ENCODE assay signal across 9 cellular contexts in the genomic region with DNA sequence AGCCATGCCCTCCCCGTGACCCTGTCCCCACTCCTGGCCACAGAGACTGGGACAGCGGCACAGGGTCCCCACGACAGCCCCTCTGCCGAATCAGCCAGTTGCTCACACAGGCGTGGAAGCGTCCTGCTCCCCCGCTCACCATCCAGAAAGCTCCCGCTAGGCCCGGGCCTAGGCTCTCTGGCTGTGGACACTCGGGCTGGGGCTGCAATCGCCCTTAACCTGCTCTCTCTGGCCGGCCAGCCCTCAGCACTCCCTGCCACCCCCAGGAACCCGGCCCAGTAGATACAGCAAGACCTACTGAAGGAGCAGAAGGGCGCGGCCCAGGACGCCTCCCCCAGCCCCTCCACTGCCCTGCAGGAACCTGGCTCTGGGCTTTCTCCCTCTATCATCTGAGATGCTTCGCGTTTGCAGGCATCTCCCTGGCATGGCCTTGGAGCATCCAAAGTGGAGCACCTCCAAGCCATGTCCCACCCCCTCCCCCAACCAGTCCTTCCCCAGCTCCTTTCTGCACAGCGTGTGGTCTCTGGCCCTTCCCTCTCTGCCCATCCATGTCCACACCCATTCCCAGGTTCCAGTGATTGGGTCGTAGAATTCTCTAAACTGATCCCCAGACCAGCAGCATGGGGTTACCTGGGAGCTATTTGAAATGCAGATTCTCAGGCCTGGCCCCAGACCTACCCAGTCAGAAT.
DNase-seq lines count a peak whose midpoint lies in the region; ATAC-seq and TF ChIP-seq lines count a peak whose summit lies in the region.
"Had no signal": no experiment of that assay in that cellular context is flagged by ENCODE, and none has a peak within 500 bp of the region (broad histone marks: within the 10 kb centered on the region; RNA-seq: fewer than 3 reads in every experiment).

No MANE protein-coding gene starts in this region.

- peaks cover 3% of the 10 kb centered on the region for H3K36me3 Mint-ChIP-seq in brain

- peaks cover 10% of the 10 kb centered on the region for H3K27me3 Mint-ChIP-seq in brain

- H3K27ac ChIP-seq in HUES6 (ENCODE audit: low read depth, low read length) (no peak overlapping the region), iPS-20b (ENCODE audit: low read length) (no peak overlapping the region), stomach smooth muscle (ENCODE audit: low read length) (peak overlapping the region; percentile 41), foreskin keratinocyte (no peak overlapping the region)
- H3K27ac ChIP-seq: right lobe of liver had no signal

- peaks cover 39% of the 10 kb centered on the region for H3K4me1 Mint-ChIP-seq in brain

- H3K9ac ChIP-seq in HUES6 (ENCODE audit: low read length) (peak overlapping the region; percentile 10), iPS-20b (ENCODE audit: low read depth, low read length) (no peak overlapping the region), stomach smooth muscle (ENCODE audit: low read length in 2 of 2) (peak overlapping the region; percentile 21 to 49)

- H3K9me3 ChIP-seq in HUES6 (ENCODE audit: control insufficient read depth, insufficient read depth, low read depth, low read length) (no peaks in the 10 kb centered on the region), iPS-20b (ENCODE audit: insufficient read depth, low read depth, low read length) (no peaks in the 10 kb centered on the region), stomach smooth muscle (ENCODE audit: control insufficient read depth in 2 of 2, low read length in 2 of 2) (no peaks in the 10 kb centered on the region)
- H3K9me3 ChIP-seq: right lobe of liver had no signal

- H3K4me1 ChIP-seq in HUES6 (ENCODE audit: control insufficient read depth, insufficient read depth, low read length) (peaks cover 9% of the 10 kb centered on the region), iPS-20b (ENCODE audit: insufficient read depth, low read length) (peaks cover 6% of the 10 kb centered on the region; the same call in 1 of the 2 replicates), stomach smooth muscle (ENCODE audit: control insufficient read depth, insufficient read depth, low read length) (peaks cover 23% of the 10 kb centered on the region), foreskin keratinocyte (no peaks in the 10 kb centered on the region)

- ATAC-seq in foreskin keratinocyte = no peak
- no peak for ATAC-seq in HG02798 (IDR thresholded peaks at IDR 0.05; ENCODE audit: poor library complexity, unreplicated experiment)

- H3K4me3 ChIP-seq in HUES6 (ENCODE audit: low read depth, low read length) (peak overlapping the region; percentile 54), iPS-20b (ENCODE audit: low read length) (peak overlapping the region; percentile 66), stomach smooth muscle (ENCODE audit: low read length in 2 of 2) (peak overlapping the region; percentile 72 to 73)

- H3K36me3 ChIP-seq in HUES6 (ENCODE audit: control insufficient read depth, insufficient read depth, low read length) (no peaks in the 10 kb centered on the region), iPS-20b (ENCODE audit: insufficient read depth, low read depth, low read length) (no peaks in the 10 kb centered on the region), stomach smooth muscle (ENCODE audit: control insufficient read depth in 2 of 2, insufficient read depth in 2 of 2, low read length in 2 of 2) (peaks cover 4 to 5% of the 10 kb centered on the region in 2 donors)

- no peaks in the 10 kb centered on the region for H3K9me3 Mint-ChIP-seq in brain

- H3K27ac Mint-ChIP-seq in brain = peak overlapping the region in 2 of 5 experiments; percentile 73 to 91

- peak overlapping the region; percentile 26 to 75 (median 61) for H3K4me3 Mint-ChIP-seq in brain

- H3K27me3 ChIP-seq in HUES6 (ENCODE audit: control insufficient read depth, insufficient read depth, low read length) (peaks cover 18% of the 10 kb centered on the region), iPS-20b (ENCODE audit: insufficient read depth, low read length) (peaks cover 22% of the 10 kb centered on the region), stomach smooth muscle (ENCODE audit: control insufficient read depth in 1 of 2, insufficient read depth in 2 of 2, low read length in 2 of 2) (no peaks in the 10 kb centered on the region), foreskin keratinocyte (no peaks in the 10 kb centered on the region)
- H3K27me3 ChIP-seq: right lobe of liver had no signal

- DNase-seq in foreskin keratinocyte = no peak
- no peak for DNase-seq in occipital lobe (lab: John Stamatoyannopoulos, UW)
- DNase-seq in stimulated activated CD4-positive, alpha-beta T cell treated with anti-CD3 and anti-CD28 coated beads, Interleukin-4, amount 100 ng/mL, for 4 hours = no peak

- TF ChIP-seq CTCF in brain (conservative IDR thresholded peaks at IDR 0.05) (no peak), foreskin keratinocyte (conservative IDR thresholded peaks at IDR 0.05) (no peak)
